1 cellular context compared by ENCODE assay signal in genomic region chr2:227528803-227529202, GRCh38.
TF ChIP-seq lines count a peak whose summit lies in the region.

No MANE protein-coding gene starts in this region.

TF ChIP-seq in GM23338, 12 proteins besides CTCF, POLR2A, EP300 and RAD21 (continued from another document):
- TF ChIP-seq, protein P1, sequence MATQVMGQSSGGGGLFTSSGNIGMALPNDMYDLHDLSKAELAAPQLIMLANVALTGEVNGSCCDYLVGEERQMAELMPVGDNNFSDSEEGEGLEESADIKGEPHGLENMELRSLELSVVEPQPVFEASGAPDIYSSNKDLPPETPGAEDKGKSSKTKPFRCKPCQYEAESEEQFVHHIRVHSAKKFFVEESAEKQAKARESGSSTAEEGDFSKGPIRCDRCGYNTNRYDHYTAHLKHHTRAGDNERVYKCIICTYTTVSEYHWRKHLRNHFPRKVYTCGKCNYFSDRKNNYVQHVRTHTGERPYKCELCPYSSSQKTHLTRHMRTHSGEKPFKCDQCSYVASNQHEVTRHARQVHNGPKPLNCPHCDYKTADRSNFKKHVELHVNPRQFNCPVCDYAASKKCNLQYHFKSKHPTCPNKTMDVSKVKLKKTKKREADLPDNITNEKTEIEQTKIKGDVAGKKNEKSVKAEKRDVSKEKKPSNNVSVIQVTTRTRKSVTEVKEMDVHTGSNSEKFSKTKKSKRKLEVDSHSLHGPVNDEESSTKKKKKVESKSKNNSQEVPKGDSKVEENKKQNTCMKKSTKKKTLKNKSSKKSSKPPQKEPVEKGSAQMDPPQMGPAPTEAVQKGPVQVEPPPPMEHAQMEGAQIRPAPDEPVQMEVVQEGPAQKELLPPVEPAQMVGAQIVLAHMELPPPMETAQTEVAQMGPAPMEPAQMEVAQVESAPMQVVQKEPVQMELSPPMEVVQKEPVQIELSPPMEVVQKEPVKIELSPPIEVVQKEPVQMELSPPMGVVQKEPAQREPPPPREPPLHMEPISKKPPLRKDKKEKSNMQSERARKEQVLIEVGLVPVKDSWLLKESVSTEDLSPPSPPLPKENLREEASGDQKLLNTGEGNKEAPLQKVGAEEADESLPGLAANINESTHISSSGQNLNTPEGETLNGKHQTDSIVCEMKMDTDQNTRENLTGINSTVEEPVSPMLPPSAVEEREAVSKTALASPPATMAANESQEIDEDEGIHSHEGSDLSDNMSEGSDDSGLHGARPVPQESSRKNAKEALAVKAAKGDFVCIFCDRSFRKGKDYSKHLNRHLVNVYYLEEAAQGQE (IDR thresholded peaks at IDR 0.05; ENCODE audit: unreplicated experiment), result no peak
- TF ChIP-seq ETS1 (IDR thresholded peaks at IDR 0.05) (no peak), EZH2 (IDR thresholded peaks at IDR 0.05; ENCODE audit: low read depth, unreplicated experiment) (no peak), POLR2AphosphoS5 (IDR thresholded peaks at IDR 0.05; ENCODE audit: low read depth) (no peak), STAT1 (IDR thresholded peaks at IDR 0.05; ENCODE audit: unreplicated experiment) (no peak), JUNB (IDR thresholded peaks at IDR 0.05; ENCODE audit: unreplicated experiment) (no peak), EZH2phosphoT487 (IDR thresholded peaks at IDR 0.05; ENCODE audit: unreplicated experiment) (no peak), NANOG (IDR thresholded peaks at IDR 0.05; ENCODE audit: borderline replicate concordance) (no peak)
- TF ChIP-seq, protein P2, sequence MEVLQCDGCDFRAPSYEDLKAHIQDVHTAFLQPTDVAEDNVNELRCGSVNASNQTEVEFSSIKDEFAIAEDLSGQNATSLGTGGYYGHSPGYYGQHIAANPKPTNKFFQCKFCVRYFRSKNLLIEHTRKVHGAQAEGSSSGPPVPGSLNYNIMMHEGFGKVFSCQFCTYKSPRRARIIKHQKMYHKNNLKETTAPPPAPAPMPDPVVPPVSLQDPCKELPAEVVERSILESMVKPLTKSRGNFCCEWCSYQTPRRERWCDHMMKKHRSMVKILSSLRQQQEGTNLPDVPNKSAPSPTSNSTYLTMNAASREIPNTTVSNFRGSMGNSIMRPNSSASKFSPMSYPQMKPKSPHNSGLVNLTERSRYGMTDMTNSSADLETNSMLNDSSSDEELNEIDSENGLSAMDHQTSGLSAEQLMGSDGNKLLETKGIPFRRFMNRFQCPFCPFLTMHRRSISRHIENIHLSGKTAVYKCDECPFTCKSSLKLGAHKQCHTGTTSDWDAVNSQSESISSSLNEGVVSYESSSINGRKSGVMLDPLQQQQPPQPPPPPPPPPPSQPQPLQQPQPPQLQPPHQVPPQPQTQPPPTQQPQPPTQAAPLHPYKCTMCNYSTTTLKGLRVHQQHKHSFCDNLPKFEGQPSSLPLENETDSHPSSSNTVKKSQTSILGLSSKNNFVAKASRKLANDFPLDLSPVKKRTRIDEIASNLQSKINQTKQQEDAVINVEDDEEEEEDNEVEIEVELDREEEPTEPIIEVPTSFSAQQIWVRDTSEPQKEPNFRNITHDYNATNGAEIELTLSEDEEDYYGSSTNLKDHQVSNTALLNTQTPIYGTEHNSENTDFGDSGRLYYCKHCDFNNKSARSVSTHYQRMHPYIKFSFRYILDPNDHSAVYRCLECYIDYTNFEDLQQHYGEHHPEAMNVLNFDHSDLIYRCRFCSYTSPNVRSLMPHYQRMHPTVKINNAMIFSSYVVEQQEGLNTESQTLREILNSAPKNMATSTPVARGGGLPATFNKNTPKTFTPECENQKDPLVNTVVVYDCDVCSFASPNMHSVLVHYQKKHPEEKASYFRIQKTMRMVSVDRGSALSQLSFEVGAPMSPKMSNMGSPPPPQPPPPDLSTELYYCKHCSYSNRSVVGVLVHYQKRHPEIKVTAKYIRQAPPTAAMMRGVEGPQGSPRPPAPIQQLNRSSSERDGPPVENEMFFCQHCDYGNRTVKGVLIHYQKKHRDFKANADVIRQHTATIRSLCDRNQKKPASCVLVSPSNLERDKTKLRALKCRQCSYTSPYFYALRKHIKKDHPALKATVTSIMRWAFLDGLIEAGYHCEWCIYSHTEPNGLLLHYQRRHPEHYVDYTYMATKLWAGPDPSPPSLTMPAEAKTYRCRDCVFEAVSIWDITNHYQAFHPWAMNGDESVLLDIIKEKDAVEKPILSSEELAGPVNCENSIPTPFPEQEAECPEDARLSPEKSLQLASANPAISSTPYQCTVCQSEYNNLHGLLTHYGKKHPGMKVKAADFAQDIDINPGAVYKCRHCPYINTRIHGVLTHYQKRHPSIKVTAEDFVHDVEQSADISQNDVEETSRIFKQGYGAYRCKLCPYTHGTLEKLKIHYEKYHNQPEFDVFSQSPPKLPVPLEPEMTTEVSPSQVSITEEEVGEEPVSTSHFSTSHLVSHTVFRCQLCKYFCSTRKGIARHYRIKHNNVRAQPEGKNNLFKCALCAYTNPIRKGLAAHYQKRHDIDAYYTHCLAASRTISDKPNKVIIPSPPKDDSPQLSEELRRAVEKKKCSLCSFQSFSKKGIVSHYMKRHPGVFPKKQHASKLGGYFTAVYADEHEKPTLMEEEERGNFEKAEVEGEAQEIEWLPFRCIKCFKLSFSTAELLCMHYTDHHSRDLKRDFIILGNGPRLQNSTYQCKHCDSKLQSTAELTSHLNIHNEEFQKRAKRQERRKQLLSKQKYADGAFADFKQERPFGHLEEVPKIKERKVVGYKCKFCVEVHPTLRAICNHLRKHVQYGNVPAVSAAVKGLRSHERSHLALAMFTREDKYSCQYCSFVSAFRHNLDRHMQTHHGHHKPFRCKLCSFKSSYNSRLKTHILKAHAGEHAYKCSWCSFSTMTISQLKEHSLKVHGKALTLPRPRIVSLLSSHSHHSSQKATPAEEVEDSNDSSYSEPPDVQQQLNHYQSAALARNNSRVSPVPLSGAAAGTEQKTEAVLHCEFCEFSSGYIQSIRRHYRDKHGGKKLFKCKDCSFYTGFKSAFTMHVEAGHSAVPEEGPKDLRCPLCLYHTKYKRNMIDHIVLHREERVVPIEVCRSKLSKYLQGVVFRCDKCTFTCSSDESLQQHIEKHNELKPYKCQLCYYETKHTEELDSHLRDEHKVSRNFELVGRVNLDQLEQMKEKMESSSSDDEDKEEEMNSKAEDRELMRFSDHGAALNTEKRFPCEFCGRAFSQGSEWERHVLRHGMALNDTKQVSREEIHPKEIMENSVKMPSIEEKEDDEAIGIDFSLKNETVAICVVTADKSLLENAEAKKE (CRISPR knock-in tag; IDR thresholded peaks at IDR 0.05), result no peak
